In genomic region chr4:88698539-88698938, GRCh38 we compare ENCODE assay signal across 19 cellular contexts. TPM values are rescaled to one million over a fixed set of nuclear protein-coding genes. Genes with fewer than 3 reads are reported as not detected.
A peak's percentile ranks its signal among the peaks of the same experiment; 100 is the strongest.
DNase-seq lines count a peak whose midpoint lies in the region; ATAC-seq and TF ChIP-seq lines count a peak whose summit lies in the region.
"Had no signal": no experiment of that assay in that cellular context is flagged by ENCODE, and none has a peak within 500 bp of the region (broad histone marks: within the 10 kb centered on the region; RNA-seq: fewer than 3 reads in every experiment).

No MANE protein-coding gene starts in this region.

- ATAC-seq in gastroesophageal sphincter: no peak

- H3K27me3 ChIP-seq in gastroesophageal sphincter (no peaks in the 10 kb centered on the region), osteoblast (ENCODE audit: insufficient read depth, low read length) (no peaks in the 10 kb centered on the region), prostate gland (replicated peaks; ENCODE audit: insufficient read depth) (no peaks in the 10 kb centered on the region)
- H3K27me3 ChIP-seq: testis had no signal

- H3K4me2 ChIP-seq in osteoblast (ENCODE audit: insufficient read depth, low read length): no peak overlapping the region

- H3K9me3 ChIP-seq in HEK293 (ENCODE audit: control insufficient read depth, insufficient read depth, low read depth, low read length) (no peaks in the 10 kb centered on the region), gastroesophageal sphincter (no peaks in the 10 kb centered on the region), osteoblast (ENCODE audit: low read depth, low read length) (no peaks in the 10 kb centered on the region), prostate gland (no peaks in the 10 kb centered on the region)
- H3K9me3 ChIP-seq: lower lobe of right lung, mucosa of descending colon, testis had no signal

- H3K27ac ChIP-seq in HEK293 (ENCODE audit: extremely low read depth, low read depth, low read length) (no peak overlapping the region), gastroesophageal sphincter (peak overlapping the region in 3 of 4 donors; percentile 78 to 88 (median 81)), osteoblast (ENCODE audit: low read depth, low read length) (peak overlapping the region; percentile 87), prostate gland (no peak overlapping the region)

- CTCF ChIA-PET in HEK293 (lab: Yijun Ruan, JAX): no interaction called here

- H3K4me3 ChIP-seq in HEK293 (ENCODE audit: low read depth, low read length) (no peak overlapping the region), gastroesophageal sphincter (no peak overlapping the region), osteoblast (ENCODE audit: insufficient read depth, low read length) (no peak overlapping the region), lower leg skin (ENCODE audit: low read depth, poor library complexity, severe bottlenecking) (no peak overlapping the region), prostate gland (no peak overlapping the region)
- H3K4me3 ChIP-seq: mucosa of descending colon had no signal

- H4K20me1 ChIP-seq in osteoblast (ENCODE audit: insufficient read depth, low read length): no peaks in the 10 kb centered on the region

- peaks cover 8% of the 10 kb centered on the region for H3K79me2 ChIP-seq in osteoblast (ENCODE audit: insufficient read depth, low read length)

- TF ChIP-seq CTCF in HEK293 (tag by site-specific recombination; IDR thresholded peaks at IDR 0.05) (no peak), gastroesophageal sphincter (IDR thresholded peaks at IDR 0.05) (no peak), osteoblast (IDR thresholded peaks at IDR 0.05; ENCODE audit: extremely low read depth, low read depth, low read length) (no peak), lower leg skin (IDR thresholded peaks at IDR 0.05) (no peak), prostate gland (IDR thresholded peaks at IDR 0.05) (no peak)

- no peaks in the 10 kb centered on the region for H3K36me3 ChIP-seq in HEK293 (ENCODE audit: control insufficient read depth in 2 of 2, insufficient read depth in 1 of 2, low read length in 2 of 2)
- H3K36me3 ChIP-seq in gastroesophageal sphincter: peaks cover 0 to 20% of the 10 kb centered on the region in 2 donors
- no peaks in the 10 kb centered on the region for H3K36me3 ChIP-seq in osteoblast (ENCODE audit: insufficient read depth, low read length)
- no peaks in the 10 kb centered on the region for H3K36me3 ChIP-seq in prostate gland

- no peak overlapping the region for H2AFZ ChIP-seq in osteoblast (ENCODE audit: low read length)

- 92 to 98% methylated on average over 5 to 7 of the region's 7 CpGs for WGBS in gastroesophageal sphincter (ENCODE audit: low coverage in 1 of 2), 2 donors
- WGBS in lower leg skin, 2 donors: 95 to 96% methylated on average over 7 of the region's 7 CpGs
- WGBS in prostate gland: 96% methylated on average over 7 of the region's 7 CpGs

- POLR2A ChIA-PET in HEK293 (lab: Yijun Ruan, JAX): no interaction called here

- no peaks in the 10 kb centered on the region for H3K4me1 ChIP-seq in HEK293 (ENCODE audit: control insufficient read depth, insufficient read depth, low read length)
- peaks cover 0 to 18% (median 0%) of the 10 kb centered on the region in 3 donors for H3K4me1 ChIP-seq in gastroesophageal sphincter
- peaks cover 7% of the 10 kb centered on the region for H3K4me1 ChIP-seq in osteoblast (ENCODE audit: insufficient read depth, low read length)
- H3K4me1 ChIP-seq in prostate gland (replicated peaks): no peaks in the 10 kb centered on the region
- H3K4me1 ChIP-seq: lower lobe of right lung, testis had no signal

- TF ChIP-seq POLR2A in gastroesophageal sphincter (IDR thresholded peaks at IDR 0.05) (no peak), lower leg skin (IDR thresholded peaks at IDR 0.05) (no peak), prostate gland (IDR thresholded peaks at IDR 0.05) (no peak)

- intact Hi-C loops in lower leg skin (cut with DNase I; ENCODE audit: low total_unique reads) (no loop called here), prostate gland (cut with DNase I) (no loop called here)

- peak; percentile 33 for DNase-seq in CMK (ENCODE audit: low read depth)
- no peak for DNase-seq in osteoblast (ENCODE audit: insufficient read length, low spot score, missing footprints)
- DNase-seq in lower leg skin (ENCODE audit: low spot score in 2 of 2): no peak
- no peak for DNase-seq in NCI-H1105 (lab: John Stamatoyannopoulos, UW)
- no peak for DNase-seq in prostate gland (ENCODE audit: low spot score)
- DNase-seq: amniotic stem cell; DMS53; GOT3; lower lobe of right lung; MM.1S; mucosa of descending colon; NCI-H1417 treated with DMSO at 0.1 percent for 48 hours; NCI-H2107; SIG-M5; stimulated activated CD4-positive, alpha-beta T cell treated with anti-CD3 and anti-CD28 coated beads, Interleukin-2, amount 100 ng/mL, for 48 hours; stimulated activated naive B cell treated with anti-CD40 and anti-IgM and Interleukin-4, amounts not matched to agents 10 μg/mL and 1 μg/mL and 100 μg/mL, for 72 hours; testis had no signal

- TF ChIP-seq EP300 in gastroesophageal sphincter (IDR thresholded peaks at IDR 0.05): no peak

TF ChIP-seq in HEK293, 187 proteins besides CTCF, POLR2A, EP300 and RAD21 (continues in another document):
- TF ChIP-seq ZNF174 (tag by site-specific recombination; IDR thresholded peaks at IDR 0.05) (no peak), ZNF114 (tag by site-specific recombination; IDR thresholded peaks at IDR 0.05) (no peak), ZNF654 (tag by site-specific recombination; IDR thresholded peaks at IDR 0.05; ENCODE audit: low read depth) (no peak), ZNF398 (tag by site-specific recombination; IDR thresholded peaks at IDR 0.05) (no peak), BCL6B (tag by site-specific recombination; IDR thresholded peaks at IDR 0.05) (no peak), ZNF585B (tag by site-specific recombination; IDR thresholded peaks at IDR 0.05) (no peak), SP3 (tag by site-specific recombination; IDR thresholded peaks at IDR 0.05) (no peak), ZNF707 (tag by site-specific recombination; IDR thresholded peaks at IDR 0.05) (no peak), ZNF266 (tag by site-specific recombination; IDR thresholded peaks at IDR 0.05; ENCODE audit: low read depth) (no peak), PRDM4 (tag by site-specific recombination; IDR thresholded peaks at IDR 0.05) (no peak), ZFP69B (tag by site-specific recombination; IDR thresholded peaks at IDR 0.05) (no peak), KLF8 (tag by site-specific recombination; IDR thresholded peaks at IDR 0.05) (0 out of 2 replicates have a peak, but pooled peaks have one; percentile 17)

RNA-seq across cellular contexts. Expression of gene NAP1L5, which starts 0.9 kb away (rescaled TPM):
- total RNA-seq in gastroesophageal sphincter: 10 to 100 TPM in 2 of 4 donors, 1 to 10 TPM in 2; 4.0 to 13.6 (median 10.3) TPM
- total RNA-seq in osteoblast: 2.9 and 5.1 TPM in 2 replicates
- total RNA-seq in lower leg skin: 1 to 10 TPM; 1.2 to 2.0 (median 1.7) TPM
- 10 to 100 TPM in 1 of 2 donors, 1 to 10 TPM in 1; 7.7 to 10.5 TPM for total RNA-seq in prostate gland

Comparison
In these comparisons a context has a peak if more than half of its experiments do, and no peak if none do; other contexts are left out.
1. H3K27ac ChIP-seq: peak in gastroesophageal sphincter (3 of 4) and osteoblast (single experiment); none in HEK293 (single experiment) and prostate gland (0 of 2).